Comparison of ENCODE assay signal across 14 cellular contexts in the genomic region with DNA sequence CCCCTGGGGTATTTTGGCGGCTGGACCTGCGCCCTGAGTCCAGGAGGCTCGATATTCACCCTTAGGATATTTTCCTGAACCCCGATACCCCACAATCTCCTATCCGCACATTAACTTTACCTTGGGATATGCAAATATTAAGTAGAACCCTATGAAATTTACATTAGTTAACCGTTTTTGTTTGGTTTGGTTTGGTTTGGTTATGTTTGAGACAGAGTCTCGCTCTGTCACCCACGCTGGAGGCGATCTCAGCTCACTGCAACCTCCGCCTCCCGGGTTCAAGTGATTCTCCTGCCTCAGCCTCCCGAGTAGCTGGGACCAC. TPM values are rescaled to one million over a fixed set of nuclear protein-coding genes. Genes with fewer than 3 reads are reported as not detected.
DNase-seq lines count a peak whose midpoint lies in the region; FAIRE-seq and TF ChIP-seq lines count a peak whose summit lies in the region.
"Had no signal": no experiment of that assay in that cellular context is flagged by ENCODE, and none has a peak within 500 bp of the region (broad histone marks: within the 10 kb centered on the region; RNA-seq: fewer than 3 reads in every experiment).

No MANE protein-coding gene starts in this region.

- no peak for TF ChIP-seq POLR2A in vagina (IDR thresholded peaks at IDR 0.05)

- H3K27ac ChIP-seq in DOHH2 (ENCODE audit: low read depth, low read length) = no peak overlapping the region
- H3K27ac ChIP-seq in MM.1S (ENCODE audit: low read length) = no peak overlapping the region
- H3K27ac ChIP-seq in ectodermal cell (ENCODE audit: insufficient read depth, low read depth, low read length, poor library complexity, severe bottlenecking) = no peak overlapping the region
- H3K27ac ChIP-seq in parathyroid adenoma = peak overlapping the region; percentile 67
- no peak overlapping the region for H3K27ac ChIP-seq in vagina

- H3K4me3 ChIP-seq in DOHH2 (ENCODE audit: low read length) = no peak overlapping the region
- peak overlapping the region; percentile 56 for H3K4me3 ChIP-seq in MM.1S (ENCODE audit: low read length)
- peak overlapping the region; percentile 29 for H3K4me3 ChIP-seq in ectodermal cell (ENCODE audit: insufficient read depth, low read depth, low read length)
- H3K4me3 ChIP-seq in parathyroid adenoma (ENCODE audit: low read depth, low read length) = no peak overlapping the region
- no peak overlapping the region for H3K4me3 ChIP-seq in vagina

- DNase-seq in MM.1S = no peak
- no peak for DNase-seq in GM19239 (ENCODE audit: insufficient read length, low spot score)
- no peak for DNase-seq in stimulated activated CD4-positive, alpha-beta T cell treated with anti-CD3 and anti-CD28 coated beads, Interleukin-4, amount 100 ng/mL, for 4 hours
- no peak for DNase-seq in vagina (ENCODE audit: extremely low spot score in 2 of 2)
- DNase-seq in activated gamma-delta T cell (lab: John Stamatoyannopoulos, UW) = no peak
- DNase-seq: NCI-H2029 treated with DMSO at 0.1 percent for 48 hours; NK-92 treated with Interleukin-12 subunit alpha and Interleukin-12 subunit beta, amount 100 ng/mL, for 24 hours had no signal

- TF ChIP-seq CTCF in DOHH2 (IDR thresholded peaks at IDR 0.05; ENCODE audit: low read depth, low read length, poor library complexity, severe bottlenecking) (no peak), MM.1S (IDR thresholded peaks at IDR 0.05; ENCODE audit: low read length) (no peak), parathyroid adenoma (IDR thresholded peaks at IDR 0.05) (no peak), vagina (IDR thresholded peaks at IDR 0.05) (peak in 1 of 3 experiments; percentile 12)

- H3K9me3 ChIP-seq in DOHH2 (ENCODE audit: control insufficient read depth, insufficient read depth, low read length) (no peaks in the 10 kb centered on the region), MM.1S (replicated peaks; ENCODE audit: insufficient read depth, low read length) (no peaks in the 10 kb centered on the region), ectodermal cell (ENCODE audit: control insufficient read depth, low read length) (no peaks in the 10 kb centered on the region), parathyroid adenoma (ENCODE audit: control insufficient read depth, low read length) (no peaks in the 10 kb centered on the region), vagina (no peaks in the 10 kb centered on the region)

- FAIRE-seq in GM19239 (lab: Jason Lieb, UNC) = no peak
- FAIRE-seq: H54 had no signal

- H3K27me3 ChIP-seq in DOHH2 (ENCODE audit: control insufficient read depth, low read length) (peaks cover 10% of the 10 kb centered on the region; the same call in 1 of the 2 replicates), MM.1S (replicated peaks; ENCODE audit: insufficient read depth, low read length) (0 out of 2 replicates have a peak, but pooled peaks cover under 1% of the 10 kb centered on the region), ectodermal cell (ENCODE audit: control insufficient read depth, insufficient read depth, low read length, poor library complexity, severe bottlenecking) (peaks cover 11% of the 10 kb centered on the region), parathyroid adenoma (ENCODE audit: control insufficient read depth, insufficient read depth, low read length) (no peaks in the 10 kb centered on the region), vagina (no peaks in the 10 kb centered on the region)

- H3K4me1 ChIP-seq in DOHH2 (ENCODE audit: control insufficient read depth, low read length) (peaks cover 3% of the 10 kb centered on the region; the same call in 1 of the 2 replicates), MM.1S (ENCODE audit: low read length) (peaks cover 4% of the 10 kb centered on the region; the same call in 1 of the 2 replicates), ectodermal cell (ENCODE audit: control insufficient read depth, insufficient read depth, low read length) (no peaks in the 10 kb centered on the region), parathyroid adenoma (peaks cover 12% of the 10 kb centered on the region), vagina (peaks cover 5% of the 10 kb centered on the region)

- intact Hi-C loops in vagina (cut with DNase I) = loop anchor here (5.0 kb wide), 1 partner anchor 53 kb away; a partner anchor contains a TSS

- H3K4me2 ChIP-seq in DOHH2 (ENCODE audit: low read length) = peak overlapping the region; percentile 50
- H3K4me2 ChIP-seq in MM.1S (ENCODE audit: low read depth, low read length) = peak overlapping the region; percentile 94; the same call in 1 of the 2 replicates
- H3K4me2 ChIP-seq in parathyroid adenoma (ENCODE audit: low read length) = no peak overlapping the region

- H3F3A ChIP-seq in DOHH2 (ENCODE audit: control insufficient read depth, insufficient read depth) (no peaks in the 10 kb centered on the region), MM.1S (ENCODE audit: insufficient read depth, low read length) (no peaks in the 10 kb centered on the region)

- H3K9ac ChIP-seq in MM.1S (ENCODE audit: low read length) = peak overlapping the region; percentile 31; the same call in 1 of the 2 replicates
- no peak overlapping the region for H3K9ac ChIP-seq in parathyroid adenoma

- H4K20me1 ChIP-seq in DOHH2 (ENCODE audit: control insufficient read depth, insufficient read depth, low read depth, low read length) (no peaks in the 10 kb centered on the region), MM.1S (ENCODE audit: insufficient read depth, low read length) (no peaks in the 10 kb centered on the region)

- H2AFZ ChIP-seq in MM.1S (ENCODE audit: low read length) (peak overlapping the region; percentile 86), parathyroid adenoma (peak overlapping the region; percentile 91)

- H3K79me2 ChIP-seq in DOHH2 (ENCODE audit: control insufficient read depth, low read length) = no peaks in the 10 kb centered on the region
- H3K79me2 ChIP-seq in MM.1S (ENCODE audit: low read length) = no peaks in the 10 kb centered on the region
- H3K79me2 ChIP-seq in parathyroid adenoma = no peaks in the 10 kb centered on the region

- H3K9me2 ChIP-seq in DOHH2 (replicated peaks; ENCODE audit: control insufficient read depth, low read length) (no peaks in the 10 kb centered on the region), MM.1S (replicated peaks; ENCODE audit: insufficient read depth, low read length) (no peaks in the 10 kb centered on the region)

- 41 to 44% methylated on average over 10 to 12 of the region's 12 CpGs for whole genome bisulfite sequencing in ectodermal cell, 2 experiments

- H3K36me3 ChIP-seq in DOHH2 (ENCODE audit: control insufficient read depth, low read length) (no peaks in the 10 kb centered on the region), MM.1S (replicated peaks; ENCODE audit: insufficient read depth, low read length) (no peaks in the 10 kb centered on the region), ectodermal cell (ENCODE audit: control insufficient read depth, insufficient read depth, low read length) (no peaks in the 10 kb centered on the region), parathyroid adenoma (ENCODE audit: control insufficient read depth, insufficient read depth, low read length) (no peaks in the 10 kb centered on the region), vagina (no peaks in the 10 kb centered on the region)

RNA-seq across cellular contexts. Expression of a gene that starts 9.3 kb away (rescaled TPM):
- 0.91 TPM for polyA plus RNA-seq in ectodermal cell (2013, experiment 1 of 4)
- polyA plus RNA-seq in ectodermal cell (2013, experiment 2 of 4) = 0.85 TPM
- polyA plus RNA-seq in ectodermal cell (2013, experiment 3 of 4) = 1.5 TPM
- polyA plus RNA-seq in ectodermal cell (2013, experiment 4 of 4) = 1.1 TPM
- total RNA-seq in vagina = 4.9 TPM

RNA-seq across cellular contexts. Expression of a gene that starts 19.7 kb away (rescaled TPM):
- polyA plus RNA-seq in ectodermal cell (2013, experiment 1 of 4) = 35.4 TPM
- polyA plus RNA-seq in ectodermal cell (2013, experiment 2 of 4) = 40.2 TPM
- polyA plus RNA-seq in ectodermal cell (2013, experiment 3 of 4) = 32.5 TPM
- 39.3 TPM for polyA plus RNA-seq in ectodermal cell (2013, experiment 4 of 4)
- total RNA-seq in vagina = 33.6 TPM

RNA-seq across cellular contexts. Expression of a gene that starts 41.4 kb away (rescaled TPM):
- polyA plus RNA-seq in ectodermal cell (2013, experiment 1 of 4) = not detected
- not detected for polyA plus RNA-seq in ectodermal cell (2013, experiment 2 of 4)
- polyA plus RNA-seq in ectodermal cell (2013, experiment 3 of 4) = 0.75 TPM
- 0.69 TPM for polyA plus RNA-seq in ectodermal cell (2013, experiment 4 of 4)
- not detected for total RNA-seq in vagina
- total RNA-seq: lower leg skin, subcutaneous adipose tissue had no signal

RNA-seq across cellular contexts. Expression of a gene that starts 52.8 kb away (rescaled TPM):
- not detected for polyA plus RNA-seq in ectodermal cell (2013, experiment 1 of 4)
- polyA plus RNA-seq in ectodermal cell (2013, experiment 2 of 4) = not detected
- polyA plus RNA-seq in ectodermal cell (2013, experiment 3 of 4) = not detected
- not detected for polyA plus RNA-seq in ectodermal cell (2013, experiment 4 of 4)
- not detected for total RNA-seq in vagina
- total RNA-seq: lower leg skin, progenitor cell of endocrine pancreas, subcutaneous adipose tissue had no signal

Comparison
In these comparisons a context has a peak if more than half of its experiments do, and no peak if none do; other contexts are left out.
1. H3K4me3 ChIP-seq: peak in MM.1S (single experiment) and ectodermal cell (single experiment); none in DOHH2 (single experiment), parathyroid adenoma (single experiment) and vagina (0 of 2).